Comparison of ENCODE assay signal across 8 cellular contexts in the genomic region with DNA sequence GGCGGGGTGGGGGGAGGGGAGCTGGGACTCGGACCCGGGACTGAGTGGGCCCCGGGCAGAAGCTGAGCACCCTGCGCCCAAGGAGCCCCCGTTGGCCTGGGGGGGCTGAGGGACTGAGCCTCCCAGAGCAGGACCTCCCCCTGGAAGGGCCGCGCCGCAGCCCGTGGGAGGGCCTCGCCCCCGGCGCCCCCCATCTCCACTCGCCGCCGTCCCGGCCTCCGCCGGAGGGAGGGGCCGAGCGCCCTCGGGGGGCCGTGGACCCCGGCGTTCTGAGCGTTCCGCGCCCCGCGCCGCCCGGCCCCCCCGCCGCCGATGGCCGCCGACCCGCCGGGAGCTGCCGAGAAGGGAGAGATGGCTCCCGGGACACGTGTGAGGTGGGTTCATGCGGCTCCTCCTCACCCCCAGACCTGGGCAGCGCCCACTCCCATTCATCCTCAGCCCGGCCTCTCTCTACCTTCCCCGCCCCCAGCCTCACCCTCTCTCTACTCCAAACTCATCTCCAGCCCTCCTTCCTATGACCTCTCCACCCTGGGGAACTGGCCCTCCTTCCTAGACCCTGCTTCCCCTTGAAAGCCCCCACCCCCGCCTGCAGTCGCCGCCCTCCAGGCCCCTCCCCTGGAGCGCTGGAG. TPM values are rescaled to one million over a fixed set of nuclear protein-coding genes. Genes with fewer than 3 reads are reported as not detected.
DNase-seq lines count a peak whose midpoint lies in the region; ATAC-seq and TF ChIP-seq lines count a peak whose summit lies in the region.

No MANE protein-coding gene starts in this region.

- no peaks in the 10 kb centered on the region for H4K20me1 ChIP-seq in OCI-LY7 (ENCODE audit: insufficient read depth, low read length)

- peaks cover 16% of the 10 kb centered on the region for H3K4me1 ChIP-seq in OCI-LY7 (ENCODE audit: insufficient read depth, low read length, poor library complexity, severe bottlenecking)

- no peaks in the 10 kb centered on the region for H3K9me3 ChIP-seq in OCI-LY7 (ENCODE audit: low read length)

- no peak for ATAC-seq in effector memory CD8-positive, alpha-beta T cell (replicated peaks)
- no peak for ATAC-seq in GM18861 (IDR thresholded peaks at IDR 0.05; ENCODE audit: unreplicated experiment)

- H3K4me1 Mint-ChIP-seq in effector memory CD8-positive, alpha-beta T cell (ENCODE audit: low read depth in 2 of 2): peaks cover 22 to 26% of the 10 kb centered on the region in 2 donors
- H3K4me1 Mint-ChIP-seq in neural crest cell: peaks cover 33% of the 10 kb centered on the region

- H3K4me2 ChIP-seq in OCI-LY7 (ENCODE audit: low read length): peak overlapping the region; percentile 84

- peak; percentile 12 for DNase-seq in ELR (ENCODE audit: low read depth)
- DNase-seq in OCI-LY7 (ENCODE audit: low spot score): no peak
- no peak for DNase-seq in effector memory CD8-positive, alpha-beta T cell
- DNase-seq in neural crest cell (ENCODE audit: low read depth, low spot score): no peak
- no peak for DNase-seq in NCI-H2081 (lab: John Stamatoyannopoulos, UW)
- no peak for DNase-seq in activated CD4-positive, CD25-positive, alpha-beta regulatory T cell treated with anti-CD3 and anti-CD28 coated beads, Interleukin-2, amount 50 U/mL, for 72 hours
- no peak for DNase-seq in stimulated activated CD4-positive, alpha-beta T cell treated with anti-CD3 and anti-CD28 coated beads, Interleukin-4, amount 100 ng/mL, for 24 hours

- no TSS peak for BruUV-seq in OCI-LY7 (replicated peaks; lab: Mats Ljungman, UMichigan)

- TF ChIP-seq CTCF in OCI-LY7 (conservative IDR thresholded peaks at IDR 0.05; ENCODE audit: low read length) (no peak), neural crest cell (conservative IDR thresholded peaks at IDR 0.05) (no peak)

- peak overlapping the region; percentile 76 to 77 for H3K4me3 Mint-ChIP-seq in effector memory CD8-positive, alpha-beta T cell
- peak overlapping the region; percentile 91 for H3K4me3 Mint-ChIP-seq in neural crest cell

- no peaks in the 10 kb centered on the region for H3K9me2 ChIP-seq in OCI-LY7 (ENCODE audit: insufficient read depth, low read length)

- no peak overlapping the region for H3K27ac ChIP-seq in OCI-LY7 (ENCODE audit: low read depth, low read length, poor library complexity, severe bottlenecking)

- no peak overlapping the region for H2AFZ ChIP-seq in OCI-LY7 (ENCODE audit: low read length)

- peaks cover 18% of the 10 kb centered on the region for H3K36me3 Mint-ChIP-seq in effector memory CD8-positive, alpha-beta T cell (ENCODE audit: insufficient read depth)
- H3K36me3 Mint-ChIP-seq in neural crest cell (ENCODE audit: low read depth): no peaks in the 10 kb centered on the region

- no peak overlapping the region for H3K27ac Mint-ChIP-seq in effector memory CD8-positive, alpha-beta T cell
- peak overlapping the region; percentile 19 for H3K27ac Mint-ChIP-seq in neural crest cell (ENCODE audit: unreplicated experiment)

- no peaks in the 10 kb centered on the region for H3K9me3 Mint-ChIP-seq in effector memory CD8-positive, alpha-beta T cell
- H3K9me3 Mint-ChIP-seq in neural crest cell: no peaks in the 10 kb centered on the region

- intact Hi-C loops in OCI-LY7 (cut with micrococcal nuclease; ENCODE audit: unreplicated experiment): no loop called here

- POLR2A ChIA-PET in OCI-LY7 (lab: Charles Lee): no interaction called here

- CTCF ChIA-PET in OCI-LY7 (lab: Charles Lee; ENCODE audit: unreplicated experiment): no interaction called here

- H3K27me3 Mint-ChIP-seq in effector memory CD8-positive, alpha-beta T cell: no peaks in the 10 kb centered on the region
- H3K27me3 Mint-ChIP-seq in neural crest cell (ENCODE audit: low read depth): no peaks in the 10 kb centered on the region

- H3K79me2 ChIP-seq in OCI-LY7 (ENCODE audit: insufficient read depth, low read depth, low read length): no peaks in the 10 kb centered on the region

- H3K36me3 ChIP-seq in OCI-LY7 (ENCODE audit: insufficient read depth, low read length): no peaks in the 10 kb centered on the region

- H3K4me3 ChIP-seq in OCI-LY7 (ENCODE audit: low read depth, low read length, poor library complexity, severe bottlenecking): peak overlapping the region; percentile 74

RNA-seq across cellular contexts. Expression of a gene that starts 0.8 kb away (rescaled TPM):
- 16.1 and 16.2 TPM in 2 replicates for total RNA-seq in OCI-LY7 (2014; rRNA removed; shearing (Covaris generic))
- total RNA-seq in OCI-LY7 (2022) (30.2 and 34.8 TPM in 2 replicates), neural crest cell (78.1 and 84.7 TPM in 2 replicates)

RNA-seq across cellular contexts. Expression of a gene that starts 24.7 kb away (rescaled TPM):
- total RNA-seq in OCI-LY7 (2014; rRNA removed; shearing (Covaris generic)): 5.7 and 7.8 TPM in 2 replicates
- total RNA-seq in OCI-LY7 (2022) (16.3 and 18.3 TPM in 2 replicates), neural crest cell (7.7 and 8.0 TPM in 2 replicates)

RNA-seq across cellular contexts. Expression of a gene that starts 27.8 kb away (rescaled TPM):
- total RNA-seq in OCI-LY7 (2014; rRNA removed; shearing (Covaris generic)): 0.09 and 0.21 TPM in 2 replicates
- total RNA-seq in OCI-LY7 (2022): 0.46 and 0.68 TPM in 2 replicates
- total RNA-seq in neural crest cell: 1.6 and 2.6 TPM in 2 replicates

RNA-seq across cellular contexts. Expression of a gene that starts 30.3 kb away (rescaled TPM):
- 17.8 and 20.6 TPM in 2 replicates for total RNA-seq in OCI-LY7 (2014; rRNA removed; shearing (Covaris generic))
- total RNA-seq in OCI-LY7 (2022): 11.0 and 11.5 TPM in 2 replicates
- 35.9 and 38.4 TPM in 2 replicates for total RNA-seq in neural crest cell

RNA-seq across cellular contexts. Expression of a gene that starts 33.4 kb away (rescaled TPM):
- 8.6 and 9.0 TPM in 2 replicates for total RNA-seq in OCI-LY7 (2014; rRNA removed; shearing (Covaris generic))
- total RNA-seq in OCI-LY7 (2022) (35.7 and 36.0 TPM in 2 replicates), neural crest cell (33.4 and 35.2 TPM in 2 replicates)
